ENCODE assay signal across 13 cellular contexts in the genomic region with DNA sequence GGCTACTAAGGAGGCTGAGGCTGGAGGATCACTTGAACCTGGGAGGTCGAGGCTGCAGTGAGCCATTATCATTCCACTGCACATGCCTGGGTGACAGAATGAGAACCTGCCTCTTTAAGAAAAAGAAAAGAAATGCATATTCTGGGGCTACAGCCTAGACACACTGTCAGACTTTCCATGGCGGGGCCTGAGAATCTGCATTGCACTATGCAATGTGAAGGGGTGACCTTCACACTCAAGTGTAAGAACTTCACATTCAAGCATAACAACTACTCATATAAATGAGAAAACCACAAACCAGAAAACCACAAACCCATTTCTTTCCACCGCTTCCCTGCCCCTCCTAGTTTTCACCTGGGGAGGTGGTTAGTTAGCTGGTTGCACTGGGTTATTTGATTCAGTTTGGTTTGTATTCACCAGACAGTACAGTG. TPM values are rescaled to one million over a fixed set of nuclear protein-coding genes. Genes with fewer than 3 reads are reported as not detected.
A peak's percentile ranks its signal among the peaks of the same experiment; 100 is the strongest.
DNase-seq lines count a peak whose midpoint lies in the region; ATAC-seq and TF ChIP-seq lines count a peak whose summit lies in the region.
"Had no signal": no experiment of that assay in that cellular context is flagged by ENCODE, and none has a peak within 500 bp of the region (broad histone marks: within the 10 kb centered on the region; RNA-seq: fewer than 3 reads in every experiment).

No MANE protein-coding gene starts in this region.

- no peaks in the 10 kb centered on the region for H3K36me3 ChIP-seq in transverse colon

- peak; percentile 3 for DNase-seq in activated gamma-delta T cell treated with anti-CD3 and anti-CD28 coated beads, Interleukin-2, amount 50 U/mL, for 16 hours (ENCODE audit: low read depth)
- DNase-seq in activated gamma-delta T cell treated with Interleukin-2 at 50 U/mL for 16 hours (no peak), activated T-cell treated with anti-CD3 and anti-CD28 coated beads for 48 hours (ENCODE audit: low read depth) (peak; percentile 51), transverse colon (no peak), NCI-H524 treated with DMSO at 0.1 percent for 48 hours (lab: John Stamatoyannopoulos, UW) (no peak), foreskin melanocyte (no peak)
- peak; percentile 31 to 72 for DNase-seq in stimulated activated CD4-positive, alpha-beta T cell treated with anti-CD3 and anti-CD28 coated beads, Interleukin-12 subunit alpha, Interleukin-12 subunit beta, amount 100 ng/mL, for 24 hours (ENCODE audit: low read depth in 2 of 2)
- DNase-seq: NCI-H748 treated with DMSO at 0.1 percent for 48 hours, SW 1271 had no signal

- WGBS in transverse colon (ENCODE audit: low coverage in 1 of 2), 2 donors: 62% methylated on average over 3 of the region's 3 CpGs; no CpG with 5 or more reads in 1 of the 2 donors

- no peak for TF ChIP-seq POLR2A in transverse colon (IDR thresholded peaks at IDR 0.05)

- intact Hi-C loops in transverse colon (cut with DNase I; ENCODE audit: low total_unique reads): no loop called here

- H3K9me3 ChIP-seq in transverse colon: no peaks in the 10 kb centered on the region

- no peak overlapping the region for H3K4me3 ChIP-seq in transverse colon

- H3K27me3 ChIP-seq in transverse colon: no peaks in the 10 kb centered on the region

- in situ Hi-C loops in transverse colon (cut with MboI; ENCODE audit: low pct_ligation_motif_present in 1 of 4, low pct_unique_long_range_greater_than_20kb in 1 of 4, low sequenced_read_pairs in 3 of 4): no loop called here

- no peak for TF ChIP-seq EP300 in transverse colon (IDR thresholded peaks at IDR 0.05; ENCODE audit: low read depth)

- H3K27ac ChIP-seq in transverse colon: peak overlapping the region; percentile 66 to 78 (median 72)

- TF ChIP-seq CTCF in transverse colon (IDR thresholded peaks at IDR 0.05): no peak

- no peak for ATAC-seq in GM21786 (IDR thresholded peaks at IDR 0.05; ENCODE audit: unreplicated experiment)

- peaks cover 14 to 43% (median 23%) of the 10 kb centered on the region in 4 donors for H3K4me1 ChIP-seq in transverse colon

RNA-seq across cellular contexts. Expression of a gene that starts 18.0 kb away (rescaled TPM):
- total RNA-seq in transverse colon: not detected
- total RNA-seq: Daoy, mononuclear cell, renal cortical epithelial cell had no signal

RNA-seq across cellular contexts. Expression of a gene that starts 27.7 kb away (rescaled TPM):
- total RNA-seq in transverse colon: 10 to 100 TPM; 21.3 to 55.7 (median 44.6) TPM
- total RNA-seq: Daoy had no signal

RNA-seq across cellular contexts. Expression of a gene that starts 56.8 kb away (rescaled TPM):
- total RNA-seq in transverse colon: 1 to 10 TPM in 3 of 4 donors, under 1 TPM in 1; 0.60 to 5.2 (median 1.7) TPM
- total RNA-seq: Daoy, mononuclear cell had no signal

Comparison
In these comparisons a context has a peak if more than half of its experiments do, and no peak if none do; other contexts are left out.
1. DNase-seq: peak in activated gamma-delta T cell treated with anti-CD3 and anti-CD28 coated beads, Interleukin-2, amount 50 U/mL, for 16 hours (single experiment), activated T-cell treated with anti-CD3 and anti-CD28 coated beads for 48 hours (single experiment) and stimulated activated CD4-positive, alpha-beta T cell treated with anti-CD3 and anti-CD28 coated beads, Interleukin-12 subunit alpha, Interleukin-12 subunit beta, amount 100 ng/mL, for 24 hours (2 of 2); none in activated gamma-delta T cell treated with Interleukin-2 at 50 U/mL for 16 hours (single experiment), transverse colon (single experiment), NCI-H524 treated with DMSO at 0.1 percent for 48 hours (single experiment) and foreskin melanocyte (single experiment).